ENCODE assay signal across 13 cellular contexts in the genomic region with DNA sequence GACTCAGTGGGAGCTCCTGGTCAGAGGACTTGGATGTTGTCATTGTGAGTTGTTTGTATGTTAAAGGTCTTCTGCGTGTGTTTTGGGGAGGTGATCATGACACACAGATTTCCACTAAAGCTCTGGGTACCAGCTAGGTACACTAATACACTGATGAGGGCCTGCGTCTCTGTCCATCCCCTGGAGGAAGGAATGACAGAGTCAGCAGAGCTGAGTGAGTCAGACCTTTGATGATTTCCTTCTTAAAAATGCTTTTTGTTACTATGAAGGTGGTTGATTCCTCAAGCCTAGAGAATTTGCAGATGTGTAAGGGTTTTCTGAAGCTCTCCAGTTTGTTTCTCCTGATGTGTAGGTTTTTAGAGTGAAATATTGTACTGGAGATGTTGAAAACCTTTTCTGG.
DNase-seq lines count a peak whose midpoint lies in the region; ATAC-seq, FAIRE-seq and TF ChIP-seq lines count a peak whose summit lies in the region.
"Had no signal": no experiment of that assay in that cellular context is flagged by ENCODE, and none has a peak within 500 bp of the region (broad histone marks: within the 10 kb centered on the region; RNA-seq: fewer than 3 reads in every experiment).

No MANE protein-coding gene starts in this region.

- H3K27ac Mint-ChIP-seq in HFFc6, result peak overlapping the region; percentile 91

- no peaks in the 10 kb centered on the region for H3K27me3 ChIP-seq in ascending aorta
- H3K27me3 ChIP-seq in keratinocyte (ENCODE audit: control insufficient read depth, extremely low read depth, insufficient read depth, low read length), result no peaks in the 10 kb centered on the region
- H3K27me3 ChIP-seq in transverse colon, result no peaks in the 10 kb centered on the region
- H3K27me3 ChIP-seq: thyroid gland had no signal

- no peak for TF ChIP-seq POLR2A in transverse colon (IDR thresholded peaks at IDR 0.05)

- peaks cover 6 to 14% of the 10 kb centered on the region in 2 donors for H3K4me1 ChIP-seq in ascending aorta
- H3K4me1 ChIP-seq in keratinocyte (ENCODE audit: control insufficient read depth, extremely low read depth, insufficient read depth, low read length), result peaks cover 18% of the 10 kb centered on the region
- peaks cover 0 to 15% (median 7%) of the 10 kb centered on the region in 4 donors for H3K4me1 ChIP-seq in transverse colon
- peaks cover 7% of the 10 kb centered on the region for H3K4me1 ChIP-seq in mucosa of descending colon (ENCODE audit: low read depth)
- H3K4me1 ChIP-seq: thyroid gland had no signal

- DNase-seq in 8988T (peak; percentile 6), HFFc6 (peak; percentile 90), ascending aorta (ENCODE audit: low spot score in 2 of 2) (no peak), keratinocyte (ENCODE audit: low read depth, low spot score) (peak; percentile 60), transverse colon (no peak), GDM1 (lab: John Stamatoyannopoulos, UW) (no peak), mucosa of descending colon (no peak)
- DNase-seq: foreskin melanocyte, GF-D8, NCI-H1417, thyroid gland had no signal

- no peaks in the 10 kb centered on the region for H3K9me3 ChIP-seq in ascending aorta
- no peaks in the 10 kb centered on the region for H3K9me3 ChIP-seq in keratinocyte (ENCODE audit: control insufficient read depth, low read depth, low read length)
- H3K9me3 ChIP-seq in transverse colon, result no peaks in the 10 kb centered on the region
- H3K9me3 ChIP-seq in mucosa of descending colon, result no peaks in the 10 kb centered on the region
- H3K9me3 ChIP-seq: thyroid gland had no signal

- in situ Hi-C loops in transverse colon (cut with MboI; ENCODE audit: low pct_ligation_motif_present in 1 of 4, low pct_unique_long_range_greater_than_20kb in 1 of 4, low sequenced_read_pairs in 3 of 4), result no loop called here

- peak overlapping the region; percentile 36 to 78 for H3K27ac ChIP-seq in ascending aorta
- peak overlapping the region; percentile 37 for H3K27ac ChIP-seq in keratinocyte (ENCODE audit: control insufficient read depth, insufficient read depth, low read length)
- H3K27ac ChIP-seq in transverse colon, result peak overlapping the region in 2 of 4 donors; percentile 9 to 11
- H3K27ac ChIP-seq: thyroid gland had no signal

- H3K4me3 Mint-ChIP-seq in HFFc6, result peak overlapping the region; percentile 72
- H3K4me3 Mint-ChIP-seq: brain had no signal

- H3K4me3 ChIP-seq in ascending aorta (no peak overlapping the region), keratinocyte (ENCODE audit: control insufficient read depth in 2 of 3, extremely low read depth in 1 of 3, insufficient read depth in 2 of 3, low read depth in 1 of 3, low read length in 3 of 3) (no peak overlapping the region), transverse colon (no peak overlapping the region), mucosa of descending colon (no peak overlapping the region)
- H3K4me3 ChIP-seq: thyroid gland had no signal

- H3K36me3 Mint-ChIP-seq in HFFc6 (ENCODE audit: low read depth), result 0 out of 2 replicates have a peak, but pooled peaks cover 4% of the 10 kb centered on the region
- H3K36me3 Mint-ChIP-seq: brain had no signal

- H3K9ac ChIP-seq in keratinocyte (ENCODE audit: control insufficient read depth, extremely low read depth, insufficient read depth, low read length), result no peak overlapping the region

- intact Hi-C loops in ascending aorta (cut with DNase I), result no loop called here
- intact Hi-C loops in transverse colon (cut with DNase I; ENCODE audit: low total_unique reads), result no loop called here
- intact Hi-C loops in mucosa of descending colon (cut with DNase I, micrococcal nuclease), result no loop called here

- TF ChIP-seq CTCF in HFFc6 (IDR thresholded peaks at IDR 0.05) (peak; percentile 77), ascending aorta (IDR thresholded peaks at IDR 0.05) (peak; percentile 29 to 54 (median 30)), keratinocyte (optimal IDR thresholded peaks at IDR 0.05 in 1 of 3, IDR thresholded peaks at IDR 0.05 in 1 of 3, conservative IDR thresholded peaks at IDR 0.05 in 1 of 3; ENCODE audit: extremely low read depth in 1 of 3, insufficient read depth in 2 of 3, low read length in 3 of 3) (peak; percentile 31 to 46 (median 43)), transverse colon (IDR thresholded peaks at IDR 0.05) (no peak), mucosa of descending colon (IDR thresholded peaks at IDR 0.05) (no peak)

- no peak overlapping the region for H3K4me2 ChIP-seq in keratinocyte (ENCODE audit: control insufficient read depth, extremely low read depth, insufficient read depth, low read depth, low read length)

- dilution Hi-C loops in keratinocyte (cut with MboI; ENCODE audit: extremely low pct_ligation_motif_present, low sequenced_read_pairs), result no loop called here

- H3K9me3 Mint-ChIP-seq in HFFc6, result no peaks in the 10 kb centered on the region
- H3K9me3 Mint-ChIP-seq: brain had no signal

- H3K27me3 Mint-ChIP-seq in HFFc6 (ENCODE audit: insufficient read depth), result peaks cover 2% of the 10 kb centered on the region; the same call in 1 of the 2 replicates
- H3K27me3 Mint-ChIP-seq: brain had no signal

- FAIRE-seq in keratinocyte (lab: Jason Lieb, UNC), result peak; percentile 98

- WGBS in transverse colon (ENCODE audit: low coverage in 1 of 2), 2 donors, result 89% methylated on average over 2 of the region's 2 CpGs; no CpG with 5 or more reads in 1 of the 2 donors

- peaks cover 51% of the 10 kb centered on the region for H3K4me1 Mint-ChIP-seq in HFFc6 (ENCODE audit: low read depth)

- TF ChIP-seq EP300 in transverse colon (IDR thresholded peaks at IDR 0.05; ENCODE audit: low read depth), result no peak

- peaks cover 2% of the 10 kb centered on the region for H3K9me1 ChIP-seq in keratinocyte (ENCODE audit: control insufficient read depth, extremely low read depth, insufficient read depth, low read length)

- H2AFZ ChIP-seq in keratinocyte (ENCODE audit: control insufficient read depth, low read length), result no peak overlapping the region

- H3K36me3 ChIP-seq in ascending aorta, result no peaks in the 10 kb centered on the region
- no peaks in the 10 kb centered on the region for H3K36me3 ChIP-seq in keratinocyte (ENCODE audit: control insufficient read depth in 2 of 2, extremely low read depth in 1 of 2, insufficient read depth in 2 of 2, low read length in 2 of 2)
- no peaks in the 10 kb centered on the region for H3K36me3 ChIP-seq in transverse colon
- no peaks in the 10 kb centered on the region for H3K36me3 ChIP-seq in mucosa of descending colon (ENCODE audit: low read depth)
- H3K36me3 ChIP-seq: thyroid gland had no signal

- H3K79me2 ChIP-seq in keratinocyte (ENCODE audit: control insufficient read depth, insufficient read depth, low read length), result no peaks in the 10 kb centered on the region

- ATAC-seq in HG02798 (IDR thresholded peaks at IDR 0.05; ENCODE audit: poor library complexity, unreplicated experiment) (no peak), mucosa of descending colon (no peak)

- no peaks in the 10 kb centered on the region for H4K20me1 ChIP-seq in keratinocyte (ENCODE audit: control insufficient read depth, extremely low read depth, insufficient read depth, low read length)

Comparison
In these comparisons a context has a peak if more than half of its experiments do, and no peak if none do; other contexts are left out.
1. DNase-seq: peak in 8988T (single experiment), HFFc6 (single experiment) and keratinocyte (single experiment); none in ascending aorta (0 of 2), transverse colon (single experiment), GDM1 (single experiment) and mucosa of descending colon (0 of 3).
2. CTCF ChIP-seq: peak in HFFc6 (single experiment), ascending aorta (3 of 3) and keratinocyte (3 of 3); none in transverse colon (0 of 5) and mucosa of descending colon (single experiment).